Comparison of ENCODE assay signal across 8 cellular contexts in genomic region chr15:50134524-50135024, GRCh38. TPM values are rescaled to one million over a fixed set of nuclear protein-coding genes. Genes with fewer than 3 reads are reported as not detected.
DNase-seq lines count a peak whose midpoint lies in the region; FAIRE-seq and TF ChIP-seq lines count a peak whose summit lies in the region.

No MANE protein-coding gene starts in this region.

- H3K79me2 ChIP-seq in GM23248 (ENCODE audit: insufficient read depth) = no peaks in the 10 kb centered on the region

- H3K27me3 ChIP-seq in GM23248 (replicated peaks; ENCODE audit: insufficient read depth) = no peaks in the 10 kb centered on the region

- H3K9me3 ChIP-seq in GM23248 (ENCODE audit: low read depth) = no peaks in the 10 kb centered on the region

- H3K9me2 ChIP-seq in GM23248 (ENCODE audit: insufficient read depth) = no peaks in the 10 kb centered on the region

- TF ChIP-seq CTCF in choroid plexus epithelial cell (conservative IDR thresholded peaks at IDR 0.05; ENCODE audit: low read depth, low read length) = no peak

- peak overlapping the region; percentile 12 for H3K4me3 ChIP-seq in GM23248
- H3K4me3 ChIP-seq in choroid plexus epithelial cell (ENCODE audit: low read depth, low read length) = no peak overlapping the region
- H3K4me3 ChIP-seq in skeletal muscle cell (ENCODE audit: low read depth, low read length) = no peak overlapping the region

- no peak for TF ChIP-seq POLR2A in GM12891 (IDR thresholded peaks at IDR 0.05; ENCODE audit: low read depth, low read length)

- no peak for FAIRE-seq in GM12891 (lab: Jason Lieb, UNC)

- peak overlapping the region; percentile 50 for H3K9ac ChIP-seq in GM23248

- 0 out of 2 replicates have a peak overlapping the region, but pooled peaks have one; percentile 13 for H2AFZ ChIP-seq in GM23248

- H3K4me1 ChIP-seq in GM23248 (ENCODE audit: insufficient read depth) = peaks cover 44% of the 10 kb centered on the region

- peak overlapping the region; percentile 98 for H3K27ac ChIP-seq in GM23248

- DNase-seq in EH (ENCODE audit: low read depth) = peak; percentile 85
- peak; percentile 88 for DNase-seq in GM23248
- peak; percentile 95 for DNase-seq in M059J (ENCODE audit: low read depth)
- peak; percentile 95 for DNase-seq in choroid plexus epithelial cell (ENCODE audit: low read depth)
- peak; percentile 95 for DNase-seq in skeletal muscle cell (ENCODE audit: low read depth)
- no peak for DNase-seq in GM12891 (ENCODE audit: insufficient read length, low spot score)
- DNase-seq in activated effector memory CD4-positive, alpha-beta T cell treated with Interleukin-2 at 50 U/mL for 16 hours = no peak
- DNase-seq in NCI-H146 treated with DMSO at 0.1 percent for 48 hours (lab: John Stamatoyannopoulos, UW; ENCODE audit: unreplicated experiment) = no peak

- peaks cover 48% of the 10 kb centered on the region for H3F3A ChIP-seq in GM23248 (ENCODE audit: insufficient read depth)

- H3K36me3 ChIP-seq in GM23248 (ENCODE audit: low read depth) = no peaks in the 10 kb centered on the region

- peak overlapping the region; percentile 59 for H3K4me2 ChIP-seq in GM23248 (ENCODE audit: unreplicated experiment)

- H4K20me1 ChIP-seq in GM23248 (ENCODE audit: insufficient read depth) = no peaks in the 10 kb centered on the region

- WGBS in GM23248 (ENCODE audit: low coverage in 1 of 2, low lambda C conversion rate in 2 of 2, missing lambda C conversion rate in 2 of 2), 2 experiments = 2 to 3% methylated on average over 2 of the region's 2 CpGs

- in situ Hi-C loops in GM23248 (cut with MboI) = loop anchor here (25.0 kb wide), 1 partner anchor 1272 kb away; no protein-coding TSS in a partner anchor

TF ChIP-seq in GM12891, 5 proteins besides CTCF, POLR2A, EP300 and RAD21:
- TF ChIP-seq TAF1 (IDR thresholded peaks at IDR 0.05; ENCODE audit: low read depth, low read length) (no peak), PAX5 (IDR thresholded peaks at IDR 0.05; ENCODE audit: insufficient read depth, low read length, severe bottlenecking) (no peak)

RNA-seq across cellular contexts. Expression of gene ATP8B4, which starts 15.5 kb away (rescaled TPM):
- total RNA-seq in GM23248 (2014; rRNA removed; shearing (Covaris generic)) = 1.5 and 11.4 TPM in 2 replicates
- 0.89 and 1.1 TPM in 2 replicates for polyA plus RNA-seq in GM23248 (2016; fragmentation: Nextera tagmentation; extraction: Ambion mirVana)
- total RNA-seq in M059J (2014; rRNA removed; shearing (Covaris generic)) = 0.89 and 2.1 TPM in 2 replicates
- polyA plus RNA-seq in GM12891 (2012; ENCODE audit: low read depth, missing spikeins) = 0.24 TPM

RNA-seq across cellular contexts. Expression of gene SLC27A2, which starts 47.4 kb away (rescaled TPM):
- not detected in 2 replicates for total RNA-seq in GM23248 (2014; rRNA removed; shearing (Covaris generic))
- polyA plus RNA-seq in GM23248 (2016; fragmentation: Nextera tagmentation; extraction: Ambion mirVana) = not detected in 2 replicates
- total RNA-seq in M059J (2014; rRNA removed; shearing (Covaris generic)) = 43.0 and 60.3 TPM in 2 replicates
- polyA plus RNA-seq in GM12891 (2012; ENCODE audit: low read depth, missing spikeins) = 0.22 TPM

Comparison
In these comparisons a context has a peak if more than half of its experiments do, and no peak if none do; other contexts are left out.
1. DNase-seq: peak in EH (single experiment), GM23248 (single experiment), M059J (single experiment), choroid plexus epithelial cell (single experiment) and skeletal muscle cell (single experiment); none in GM12891 (single experiment), activated effector memory CD4-positive, alpha-beta T cell treated with Interleukin-2 at 50 U/mL for 16 hours (single experiment) and NCI-H146 treated with DMSO at 0.1 percent for 48 hours (single experiment).
2. RNA of gene SLC27A2, which starts 47.4 kb away (total RNA-seq): 43.0 to 60.3 TPM in M059J; not detected in GM23248; every median in the first group is over 10 times any median in the second.